8 cellular contexts compared by ENCODE assay signal in the genomic region with DNA sequence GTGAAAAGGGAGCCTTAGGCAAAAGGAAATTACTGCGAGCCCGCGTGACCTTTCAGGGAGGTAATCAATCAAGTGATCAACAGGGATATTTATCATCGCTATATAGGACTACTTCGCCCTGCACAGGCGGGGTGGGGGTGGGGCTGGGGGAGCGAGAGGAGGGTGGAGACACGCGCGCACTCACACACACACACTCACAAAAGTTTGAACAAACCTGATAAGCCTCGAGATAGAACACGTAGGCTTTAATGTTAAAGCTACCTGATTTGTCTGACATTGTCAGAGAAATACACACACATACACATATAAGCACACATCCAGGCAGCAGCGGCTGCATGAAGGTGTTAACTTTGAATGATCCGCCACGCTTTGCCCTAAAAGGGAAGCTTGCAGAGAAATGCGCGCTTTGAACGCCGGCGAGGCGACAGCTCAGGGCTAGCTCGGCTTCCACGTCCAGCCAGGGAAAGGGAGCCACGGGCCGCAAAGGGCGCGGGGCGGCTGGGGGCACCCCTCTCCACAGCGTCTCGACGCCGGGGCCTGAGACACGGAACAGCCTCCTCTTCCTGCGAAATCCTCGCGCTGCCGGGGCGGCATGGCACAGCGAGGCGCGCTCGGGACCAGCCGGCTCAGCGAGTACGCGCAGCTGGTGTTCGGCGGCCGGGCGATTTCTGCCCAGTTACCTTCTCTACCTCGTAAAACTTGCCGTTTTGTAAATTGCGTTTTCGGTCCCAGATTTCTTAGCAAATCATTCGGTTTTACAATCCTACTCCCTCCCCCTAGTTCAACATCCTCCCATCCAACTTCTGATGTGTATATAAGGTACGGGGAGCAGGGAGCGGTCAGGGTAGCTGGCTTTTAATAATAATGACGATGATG. TPM values are rescaled to one million over a fixed set of nuclear protein-coding genes. Genes with fewer than 3 reads are reported as not detected.
A peak's percentile ranks its signal among the peaks of the same experiment; 100 is the strongest.
DNase-seq lines count a peak whose midpoint lies in the region; ATAC-seq, FAIRE-seq and TF ChIP-seq lines count a peak whose summit lies in the region.

No MANE protein-coding gene starts in this region.

- peak overlapping the region; percentile 85 for H3K4me2 ChIP-seq in astrocyte (ENCODE audit: low read length)

- H3K4me3 ChIP-seq in astrocyte (ENCODE audit: insufficient read depth, low read depth, low read length), result peak overlapping the region; percentile 52

- H3K9me3 ChIP-seq in astrocyte (ENCODE audit: insufficient read depth, low read depth, low read length), result peaks cover 6% of the 10 kb centered on the region

- H3K27me3 ChIP-seq in astrocyte (ENCODE audit: insufficient read depth, low read length), result peaks cover 72% of the 10 kb centered on the region

- no peaks in the 10 kb centered on the region for H4K20me1 ChIP-seq in astrocyte (ENCODE audit: insufficient read depth, low read length)

- peak; percentile 14 for DNase-seq in activated CD4-positive, alpha-beta T cell treated with anti-CD3 and anti-CD28 coated beads, Interleukin-2, amount 10 ng/mL, durations not matched to agents 7 days and 5 days
- no peak for DNase-seq in activated CD4-positive, alpha-beta T cell treated with anti-CD3 and anti-CD28 coated beads for 1 hour
- peak; percentile 5 for DNase-seq in NCI-H1092 (lab: John Stamatoyannopoulos, UW)
- DNase-seq in astrocyte (ENCODE audit: low read depth), result peak; percentile 28
- DNase-seq in iris pigment epithelial cell (ENCODE audit: low read depth), result peak; percentile 28
- no peak for DNase-seq in stimulated activated naive B cell treated with anti-CD40 and anti-IgM and Interleukin-4, amounts not matched to agents 10 μg/mL and 1 μg/mL and 100 μg/mL, for 72 hours
- no peak for DNase-seq in urothelium cell line (ENCODE audit: low spot score)

- no peak overlapping the region for H3K27ac Mint-ChIP-seq in activated CD4-positive, alpha-beta T cell treated with anti-CD3 and anti-CD28 coated beads, Interleukin-2, amount 10 ng/mL, durations not matched to agents 7 days and 5 days
- H3K27ac Mint-ChIP-seq in astrocyte (ENCODE audit: unreplicated experiment), result no peak overlapping the region
- peak overlapping the region; percentile 86 for H3K27ac Mint-ChIP-seq in stimulated activated naive B cell treated with anti-CD40 and anti-IgM and Interleukin-4, amounts not matched to agents 10 μg/mL and 1 μg/mL and 100 μg/mL, for 72 hours

- peak overlapping the region; percentile 74 for H2AFZ ChIP-seq in astrocyte (ENCODE audit: low read depth, low read length)

- TF ChIP-seq CTCF in astrocyte (IDR thresholded peaks at IDR 0.05; ENCODE audit: insufficient read depth, low read depth, low read length), result no peak

- H3K79me2 ChIP-seq in astrocyte (ENCODE audit: insufficient read depth, low read length), result no peaks in the 10 kb centered on the region

- peak overlapping the region; percentile 45 for H3K4me3 Mint-ChIP-seq in activated CD4-positive, alpha-beta T cell treated with anti-CD3 and anti-CD28 coated beads, Interleukin-2, amount 10 ng/mL, durations not matched to agents 7 days and 5 days
- peak overlapping the region; percentile 79 for H3K4me3 Mint-ChIP-seq in astrocyte (ENCODE audit: unreplicated experiment)
- peak overlapping the region; percentile 75 to 76 for H3K4me3 Mint-ChIP-seq in stimulated activated naive B cell treated with anti-CD40 and anti-IgM and Interleukin-4, amounts not matched to agents 10 μg/mL and 1 μg/mL and 100 μg/mL, for 72 hours

- FAIRE-seq in astrocyte (lab: Jason Lieb, UNC) (no peak), urothelium cell line (lab: Jason Lieb, UNC) (no peak)

- no peaks in the 10 kb centered on the region for H3K36me3 ChIP-seq in astrocyte (ENCODE audit: insufficient read depth, low read length)

- H3K36me3 Mint-ChIP-seq in activated CD4-positive, alpha-beta T cell treated with anti-CD3 and anti-CD28 coated beads, Interleukin-2, amount 10 ng/mL, durations not matched to agents 7 days and 5 days (ENCODE audit: low read depth), result no peaks in the 10 kb centered on the region
- no peaks in the 10 kb centered on the region for H3K36me3 Mint-ChIP-seq in astrocyte (ENCODE audit: low read depth, unreplicated experiment)
- H3K36me3 Mint-ChIP-seq in stimulated activated naive B cell treated with anti-CD40 and anti-IgM and Interleukin-4, amounts not matched to agents 10 μg/mL and 1 μg/mL and 100 μg/mL, for 72 hours, result peaks cover under 1 to 3% of the 10 kb centered on the region in 2 donors

- H3K4me1 ChIP-seq in astrocyte (ENCODE audit: insufficient read depth, low read length), result peaks cover 9% of the 10 kb centered on the region

- CTCF ChIA-PET in activated CD4-positive, alpha-beta T cell treated with anti-CD3 and anti-CD28 coated beads, Interleukin-2, amount 10 ng/mL, durations not matched to agents 7 days and 5 days (lab: Charles Lee), result interaction anchor here (0.9 to 2.2 kb wide), 6 partner anchors 9 to 523 kb away, joined by 3 to 18 read pairs (median 4); no protein-coding TSS in a partner anchor

- POLR2A ChIA-PET in activated CD4-positive, alpha-beta T cell treated with anti-CD3 and anti-CD28 coated beads, Interleukin-2, amount 10 ng/mL, durations not matched to agents 7 days and 5 days (lab: Charles Lee), result no interaction called here

- no peak overlapping the region for H3K27ac ChIP-seq in astrocyte (ENCODE audit: low read depth, low read length)

- H3K9ac ChIP-seq in astrocyte (ENCODE audit: low read length), result peak overlapping the region; percentile 3

- H3K27me3 Mint-ChIP-seq in activated CD4-positive, alpha-beta T cell treated with anti-CD3 and anti-CD28 coated beads, Interleukin-2, amount 10 ng/mL, durations not matched to agents 7 days and 5 days, result peaks cover 93% of the 10 kb centered on the region
- H3K27me3 Mint-ChIP-seq in astrocyte (ENCODE audit: low read depth, unreplicated experiment), result peaks cover 63% of the 10 kb centered on the region
- H3K27me3 Mint-ChIP-seq in stimulated activated naive B cell treated with anti-CD40 and anti-IgM and Interleukin-4, amounts not matched to agents 10 μg/mL and 1 μg/mL and 100 μg/mL, for 72 hours, result peaks cover 72 to 97% of the 10 kb centered on the region in 2 donors

- ATAC-seq in stimulated activated naive B cell treated with anti-CD40 and anti-IgM and Interleukin-4, amounts not matched to agents 10 μg/mL and 1 μg/mL and 100 μg/mL, for 72 hours (replicated peaks), result peak; percentile 32 to 38
- no peak for ATAC-seq in GM18520 (IDR thresholded peaks at IDR 0.05; ENCODE audit: unreplicated experiment)

- H3K4me1 Mint-ChIP-seq in activated CD4-positive, alpha-beta T cell treated with anti-CD3 and anti-CD28 coated beads, Interleukin-2, amount 10 ng/mL, durations not matched to agents 7 days and 5 days, result peaks cover 25% of the 10 kb centered on the region
- H3K4me1 Mint-ChIP-seq in astrocyte (ENCODE audit: low read depth, unreplicated experiment), result peaks cover 4% of the 10 kb centered on the region
- H3K4me1 Mint-ChIP-seq in stimulated activated naive B cell treated with anti-CD40 and anti-IgM and Interleukin-4, amounts not matched to agents 10 μg/mL and 1 μg/mL and 100 μg/mL, for 72 hours, result peaks cover 22 to 49% of the 10 kb centered on the region in 2 donors

- H3K9me3 Mint-ChIP-seq in activated CD4-positive, alpha-beta T cell treated with anti-CD3 and anti-CD28 coated beads, Interleukin-2, amount 10 ng/mL, durations not matched to agents 7 days and 5 days, result no peaks in the 10 kb centered on the region
- peaks cover 12% of the 10 kb centered on the region for H3K9me3 Mint-ChIP-seq in astrocyte (ENCODE audit: unreplicated experiment)
- H3K9me3 Mint-ChIP-seq in stimulated activated naive B cell treated with anti-CD40 and anti-IgM and Interleukin-4, amounts not matched to agents 10 μg/mL and 1 μg/mL and 100 μg/mL, for 72 hours, result peaks cover under 1 to 3% of the 10 kb centered on the region in 2 donors

RNA-seq across cellular contexts. Expression of gene MECOM, which starts 4.8 kb away (rescaled TPM):
- total RNA-seq in activated CD4-positive, alpha-beta T cell treated with anti-CD3 and anti-CD28 coated beads, Interleukin-2, amount 10 ng/mL, durations not matched to agents 7 days and 5 days, result not detected
- total RNA-seq in astrocyte, result 11.8 and 15.8 TPM in 2 replicates

Comparison
In these comparisons a context has a peak if more than half of its experiments do, and no peak if none do; other contexts are left out.
1. DNase-seq: peak in activated CD4-positive, alpha-beta T cell treated with anti-CD3 and anti-CD28 coated beads, Interleukin-2, amount 10 ng/mL, durations not matched to agents 7 days and 5 days (single experiment), NCI-H1092 (single experiment), astrocyte (single experiment) and iris pigment epithelial cell (single experiment); none in activated CD4-positive, alpha-beta T cell treated with anti-CD3 and anti-CD28 coated beads for 1 hour (single experiment), stimulated activated naive B cell treated with anti-CD40 and anti-IgM and Interleukin-4, amounts not matched to agents 10 μg/mL and 1 μg/mL and 100 μg/mL, for 72 hours (single experiment) and urothelium cell line (single experiment).
2. RNA of gene MECOM, which starts 4.8 kb away (total RNA-seq): 11.8 to 15.8 TPM in astrocyte; not detected in activated CD4-positive, alpha-beta T cell treated with anti-CD3 and anti-CD28 coated beads, Interleukin-2, amount 10 ng/mL, durations not matched to agents 7 days and 5 days; every median in the first group is over 10 times any median in the second.
3. Peak in every context shown above with its lines, with median percentiles within 50 percentile points of each other: H3K4me3 Mint-ChIP-seq.